ENCODE assay signal across 11 cellular contexts in the genomic region with DNA sequence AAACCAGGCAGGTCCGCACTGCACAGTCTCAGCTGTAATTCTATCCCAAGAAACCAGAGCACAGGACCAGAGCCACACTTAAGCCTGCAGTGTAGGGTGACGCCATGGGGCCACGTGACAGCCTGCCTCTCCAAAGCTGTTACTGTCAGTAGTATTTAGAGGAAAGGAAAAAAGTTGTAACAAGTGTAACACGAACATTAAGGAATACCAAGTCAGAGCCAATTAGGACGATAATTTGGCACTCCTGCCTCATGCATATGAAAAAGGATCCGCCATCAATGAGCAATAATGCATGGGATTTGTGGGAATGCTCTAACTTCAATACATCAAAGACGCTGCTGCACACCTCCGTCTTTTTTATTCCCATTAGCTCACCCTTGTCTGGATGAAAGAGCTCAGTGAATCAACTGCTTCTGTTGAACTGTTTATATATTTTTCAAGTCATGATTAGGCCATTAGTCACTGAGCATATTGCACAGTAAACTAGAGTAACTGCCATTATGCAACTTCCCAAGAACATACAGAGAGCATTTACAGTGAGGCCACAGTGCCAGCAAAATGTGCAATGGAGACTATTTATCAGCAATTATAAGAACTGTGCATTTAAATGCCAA.
DNase-seq lines count a peak whose midpoint lies in the region; ATAC-seq and TF ChIP-seq lines count a peak whose summit lies in the region.
"Had no signal": no experiment of that assay in that cellular context is flagged by ENCODE, and none has a peak within 500 bp of the region (broad histone marks: within the 10 kb centered on the region; RNA-seq: fewer than 3 reads in every experiment).

No MANE protein-coding gene starts in this region.

- peaks cover 52% of the 10 kb centered on the region for H3K36me3 Mint-ChIP-seq in activated T-helper 17 cell treated with anti-CD3 and anti-CD28 coated beads, Interleukin-2, amount 50 U/mL, for 72 hours (ENCODE audit: low read depth)

- no peaks in the 10 kb centered on the region for H3K27me3 Mint-ChIP-seq in activated T-helper 17 cell treated with anti-CD3 and anti-CD28 coated beads, Interleukin-2, amount 50 U/mL, for 72 hours

- 0 out of 2 replicates have a peak overlapping the region, but pooled peaks have one; percentile 1 for H3K4me3 ChIP-seq in AG04450 (ENCODE audit: low read depth, low read length)

- H3K27me3 ChIP-seq in AG04450 (ENCODE audit: control insufficient read depth, insufficient read depth, low read length), result no peaks in the 10 kb centered on the region

- H3K27ac Mint-ChIP-seq in activated T-helper 17 cell treated with anti-CD3 and anti-CD28 coated beads, Interleukin-2, amount 50 U/mL, for 72 hours, result peak overlapping the region; percentile 36

- H3K9me3 Mint-ChIP-seq in activated T-helper 17 cell treated with anti-CD3 and anti-CD28 coated beads, Interleukin-2, amount 50 U/mL, for 72 hours, result no peaks in the 10 kb centered on the region
- H3K9me3 Mint-ChIP-seq: H9 had no signal

- TF ChIP-seq CTCF in AG04450 (IDR thresholded peaks at IDR 0.05; ENCODE audit: low read depth, low read length), result no peak

- CTCF ChIA-PET in AG04450 (lab: Charles Lee), result interaction anchor here (0.7 kb wide), 1 partner anchor 284 kb away, joined by 5 read pairs; no protein-coding TSS in a partner anchor

- H3K4me1 Mint-ChIP-seq in activated T-helper 17 cell treated with anti-CD3 and anti-CD28 coated beads, Interleukin-2, amount 50 U/mL, for 72 hours, result peaks cover 32% of the 10 kb centered on the region

- POLR2A ChIA-PET in AG04450 (lab: Yijun Ruan, JAX), result interaction anchor here (1.0 to 1.1 kb wide), 2 partner anchors 43 to 60 kb away, joined by 3 read pairs; no protein-coding TSS in a partner anchor

- H3K9me3 ChIP-seq in AG04450 (ENCODE audit: control insufficient read depth, insufficient read depth, low read length), result no peaks in the 10 kb centered on the region

- ATAC-seq in activated T-helper 17 cell treated with anti-CD3 and anti-CD28 coated beads, Interleukin-2, amount 50 U/mL, for 72 hours (replicated peaks), result peak; percentile 28
- ATAC-seq in HG03039 (IDR thresholded peaks at IDR 0.05; ENCODE audit: unreplicated experiment) (no peak), GM18520 (IDR thresholded peaks at IDR 0.05; ENCODE audit: unreplicated experiment) (no peak)

- peak overlapping the region; percentile 7 for H3K4me3 Mint-ChIP-seq in activated T-helper 17 cell treated with anti-CD3 and anti-CD28 coated beads, Interleukin-2, amount 50 U/mL, for 72 hours
- H3K4me3 Mint-ChIP-seq: H9 had no signal

- peak overlapping the region; percentile 69 for H3K27ac ChIP-seq in AG04450 (ENCODE audit: low read depth, low read length)
- H3K27ac ChIP-seq in substantia nigra (ENCODE audit: low read depth, low read length, poor library complexity, severe bottlenecking), result no peak overlapping the region

- DNase-seq in AG04450 (ENCODE audit: low read depth, low spot score), result peak; percentile 63
- peak; percentile 64 for DNase-seq in HS-27A (ENCODE audit: low read depth)
- peak; percentile 84 for DNase-seq in kidney tubule cell (ENCODE audit: low spot score)
- no peak for DNase-seq in substantia nigra (lab: John Stamatoyannopoulos, UW)
- no peak for DNase-seq in NCI-H748 (lab: John Stamatoyannopoulos, UW; ENCODE audit: unreplicated experiment)
- DNase-seq: DMS53, H9, NCI-H2107 had no signal

Comparison
In these comparisons a context has a peak if more than half of its experiments do, and no peak if none do; other contexts are left out.
1. DNase-seq: peak in AG04450 (single experiment), HS-27A (single experiment) and kidney tubule cell (single experiment); none in substantia nigra (0 of 49) and NCI-H748 (single experiment).